In genomic region chr6:56875961-56876360, GRCh38 we compare ENCODE assay signal across 19 cellular contexts.
"Had no signal": no experiment of that assay in that cellular context is flagged by ENCODE, and none has a peak within 500 bp of the region (broad histone marks: within the 10 kb centered on the region; RNA-seq: fewer than 3 reads in every experiment).

No MANE protein-coding gene starts in this region.

- H3K27ac Mint-ChIP-seq: activated CD4-positive, alpha-beta T cell treated with anti-CD3 and anti-CD28 coated beads for 36 hours; activated CD8-positive, alpha-beta T cell treated with anti-CD3 and anti-CD28 coated beads for 36 hours; activated naive CD8-positive, alpha-beta T cell treated with anti-CD3 and anti-CD28 coated beads for 36 hours; activated T-cell treated with anti-CD3 and anti-CD28 coated beads, Interleukin-2, amount 50 U/mL, for 72 hours had no signal

- H3K4me3 Mint-ChIP-seq: activated CD4-positive, alpha-beta T cell treated with anti-CD3 and anti-CD28 coated beads for 36 hours; activated CD8-positive, alpha-beta T cell treated with anti-CD3 and anti-CD28 coated beads for 36 hours; activated naive CD8-positive, alpha-beta T cell treated with anti-CD3 and anti-CD28 coated beads for 36 hours; activated T-cell treated with anti-CD3 and anti-CD28 coated beads, Interleukin-2, amount 50 U/mL, for 72 hours; neural crest cell had no signal

- H3K27me3 ChIP-seq: ascending aorta, esophagus squamous epithelium, heart left ventricle, ovary, stomach had no signal

- H3K9me3 Mint-ChIP-seq: activated CD8-positive, alpha-beta T cell treated with anti-CD3 and anti-CD28 coated beads for 36 hours; activated naive CD8-positive, alpha-beta T cell treated with anti-CD3 and anti-CD28 coated beads for 36 hours; activated T-cell treated with anti-CD3 and anti-CD28 coated beads, Interleukin-2, amount 50 U/mL, for 72 hours had no signal

- H3K4me3 ChIP-seq: ascending aorta, esophagus squamous epithelium, heart left ventricle, left ventricle myocardium inferior, ovary, stomach, thoracic aorta had no signal

- H3K27ac ChIP-seq: ascending aorta, esophagus squamous epithelium, heart left ventricle, left ventricle myocardium inferior, ovary, stomach, thoracic aorta, VCaP had no signal

- DNase-seq: activated CD4-positive, alpha-beta T cell treated with anti-CD3 and anti-CD28 coated beads for 36 hours; activated CD8-positive, alpha-beta memory T cell treated with anti-CD3 and anti-CD28 coated beads, Interleukin-2, amount 50 U/mL, for 4 hours; activated CD8-positive, alpha-beta T cell treated with anti-CD3 and anti-CD28 coated beads for 36 hours; activated gamma-delta T cell treated with Interleukin-2 at 50 U/mL for 16 hours; activated naive CD8-positive, alpha-beta T cell treated with anti-CD3 and anti-CD28 coated beads for 36 hours; activated T-cell treated with anti-CD3 and anti-CD28 coated beads, Interleukin-2, amount 50 U/mL, for 72 hours; esophagus squamous epithelium; foreskin melanocyte; heart left ventricle; left ventricle myocardium inferior; mesendoderm; ovary; stimulated activated CD4-positive, alpha-beta T cell treated with anti-CD3 and anti-CD28 coated beads, Interleukin-15, amount 100 ng/mL, for 24 hours; stimulated activated CD4-positive, alpha-beta T cell treated with anti-CD3 and anti-CD28 coated beads, Interleukin-4, amount 100 ng/mL, for 24 hours; stomach had no signal

- H3K4me1 Mint-ChIP-seq: activated CD4-positive, alpha-beta T cell treated with anti-CD3 and anti-CD28 coated beads for 36 hours; activated naive CD8-positive, alpha-beta T cell treated with anti-CD3 and anti-CD28 coated beads for 36 hours; neural crest cell had no signal

- H3K4me1 ChIP-seq: ascending aorta, esophagus squamous epithelium, heart left ventricle, left ventricle myocardium inferior, stomach had no signal

- H3K36me3 Mint-ChIP-seq: activated naive CD8-positive, alpha-beta T cell treated with anti-CD3 and anti-CD28 coated beads for 36 hours had no signal

- H3K36me3 ChIP-seq: ascending aorta, esophagus squamous epithelium, heart left ventricle, left ventricle myocardium inferior, ovary, stomach, thoracic aorta had no signal

- H3K9me3 ChIP-seq: ascending aorta, esophagus squamous epithelium, heart left ventricle, left ventricle myocardium inferior, ovary, stomach, thoracic aorta had no signal

- ATAC-seq: activated CD4-positive, alpha-beta T cell treated with anti-CD3 and anti-CD28 coated beads for 36 hours; activated CD8-positive, alpha-beta T cell treated with anti-CD3 and anti-CD28 coated beads for 36 hours; activated T-cell treated with anti-CD3 and anti-CD28 coated beads, Interleukin-2, amount 50 U/mL, for 72 hours; heart left ventricle had no signal
